Comparison of ENCODE assay signal across 1 cellular context in genomic region chr5:36876389-36876964, GRCh38.
TF ChIP-seq lines count a peak whose summit lies in the region.

TSS of gene NIPBL (plus strand) at chr5:36876769. CDS start at chr5:36953697, 76,928 bp downstream.

TF ChIP-seq in K562, 482 proteins besides CTCF, POLR2A, EP300 and RAD21 (continued from another document):
- TF ChIP-seq ETS1 (conservative IDR thresholded peaks at IDR 0.05; ENCODE audit: control insufficient read depth, low read depth, low read length): peak; percentile 80
- TF ChIP-seq HINFP (tag; conservative IDR thresholded peaks at IDR 0.05; ENCODE audit: low read depth): no peak
- no peak for TF ChIP-seq RBM15 (IDR thresholded peaks at IDR 0.05; ENCODE audit: insufficient read depth, low read length)
- TF ChIP-seq JUN (IDR thresholded peaks at IDR 0.05; ENCODE audit: borderline replicate concordance, low read depth, low read length): 0 out of 2 replicates have a peak, but pooled peaks have one; percentile 27
- TF ChIP-seq JUN (CRISPR knock-in tag; IDR thresholded peaks at IDR 0.05; ENCODE audit: borderline replicate concordance): 0 out of 2 replicates have a peak, but pooled peaks have one; percentile 14
- no peak for TF ChIP-seq TAF15 (IDR thresholded peaks at IDR 0.05; ENCODE audit: low read depth, low read length)
- TF ChIP-seq ZC3H4 (CRISPR knock-in tag; IDR thresholded peaks at IDR 0.05; ENCODE audit: borderline replicate concordance): 0 out of 2 replicates have a peak, but pooled peaks have one; percentile 13
- TF ChIP-seq TARDBP (IDR thresholded peaks at IDR 0.05): 0 out of 2 replicates have a peak, but pooled peaks have one; percentile 68
- TF ChIP-seq TEAD1 (CRISPR knock-in tag; IDR thresholded peaks at IDR 0.05): peak in 1 of 2 experiments; percentile 55; a peak in 1 of 4 replicates
- TF ChIP-seq NCOA1 (IDR thresholded peaks at IDR 0.05; ENCODE audit: low read depth): peak; percentile 80
- TF ChIP-seq ZNF639 (CRISPR knock-in tag; conservative IDR thresholded peaks at IDR 0.05 in 1 of 2, IDR thresholded peaks at IDR 0.05 in 1 of 2): peak in 1 of 2 experiments; percentile 94; a peak in 2 of 4 replicates
- peak in 1 of 2 experiments; percentile 93; a peak in 2 of 4 replicates for TF ChIP-seq KDM4B (IDR thresholded peaks at IDR 0.05; ENCODE audit: borderline replicate concordance in 2 of 2, low read depth in 1 of 2)
- TF ChIP-seq RBFOX2 (IDR thresholded peaks at IDR 0.05; ENCODE audit: low read depth, low read length): peak; percentile 94
- TF ChIP-seq MTA3 (IDR thresholded peaks at IDR 0.05; ENCODE audit: borderline replicate concordance): peak; percentile 56
- TF ChIP-seq ZNF764 (CRISPR knock-in tag; IDR thresholded peaks at IDR 0.05; ENCODE audit: low read depth): peak; percentile 74; the same call in 1 of the 2 replicates
- TF ChIP-seq BCLAF1 (IDR thresholded peaks at IDR 0.05; ENCODE audit: borderline replicate concordance in 1 of 2, control insufficient read depth in 1 of 2, low read depth in 2 of 2, low read length in 1 of 2): peak in 1 of 2 experiments; percentile 82; a peak in 1 of 4 replicates
- peak; percentile 98 for TF ChIP-seq PHF8 (IDR thresholded peaks at IDR 0.05; ENCODE audit: borderline replicate concordance, low read length)
- TF ChIP-seq ZNF57 (CRISPR knock-in tag; IDR thresholded peaks at IDR 0.05): 0 out of 2 replicates have a peak, but pooled peaks have one; percentile 43
- TF ChIP-seq BRD4 (IDR thresholded peaks at IDR 0.05): peak; percentile 32
- no peak for TF ChIP-seq ZNF134 (CRISPR knock-in tag; conservative IDR thresholded peaks at IDR 0.05)
- peak; percentile 49 for TF ChIP-seq ZBTB17 (CRISPR knock-in tag; IDR thresholded peaks at IDR 0.05)
- 0 out of 2 replicates have a peak, but pooled peaks have one; percentile 34 for TF ChIP-seq GMEB1 (CRISPR knock-in tag; IDR thresholded peaks at IDR 0.05)
- TF ChIP-seq PBX2 (CRISPR knock-in tag; IDR thresholded peaks at IDR 0.05; ENCODE audit: low read depth): no peak
- TF ChIP-seq PBX2 (tag; conservative IDR thresholded peaks at IDR 0.05; ENCODE audit: low read depth): no peak
- peak; percentile 72 for TF ChIP-seq CREB1 (IDR thresholded peaks at IDR 0.05)
- no peak for TF ChIP-seq CREB1 (CRISPR knock-in tag; IDR thresholded peaks at IDR 0.05)
- peak; percentile 70; the same call in 1 of the 2 replicates for TF ChIP-seq THAP12 (CRISPR knock-in tag; IDR thresholded peaks at IDR 0.05)
- TF ChIP-seq HDAC6 (IDR thresholded peaks at IDR 0.05; ENCODE audit: low read depth, low read length): no peak
- TF ChIP-seq GABPA (tag; conservative IDR thresholded peaks at IDR 0.05; ENCODE audit: low read depth): peak; percentile 98
- TF ChIP-seq NFXL1 (CRISPR knock-in tag; IDR thresholded peaks at IDR 0.05): no peak
- no peak for TF ChIP-seq ETS2 (tag; IDR thresholded peaks at IDR 0.05; ENCODE audit: borderline replicate concordance, poor library complexity, severe bottlenecking)
- no peak for TF ChIP-seq ZNF655 (CRISPR knock-in tag; IDR thresholded peaks at IDR 0.05)
- peak; percentile 90 for TF ChIP-seq FIP1L1 (IDR thresholded peaks at IDR 0.05; ENCODE audit: low read depth, low read length, poor library complexity, severe bottlenecking)
- peak; percentile 24; the same call in 1 of the 2 replicates for TF ChIP-seq RNF2 (IDR thresholded peaks at IDR 0.05)
- TF ChIP-seq RB1 (IDR thresholded peaks at IDR 0.05; ENCODE audit: low read depth): peak; percentile 96; the same call in 1 of the 2 replicates
- TF ChIP-seq CBX1 (IDR thresholded peaks at IDR 0.05; ENCODE audit: low read depth): peak; percentile 83
- TF ChIP-seq XRCC5 (IDR thresholded peaks at IDR 0.05; ENCODE audit: low read depth, low read length): peak; percentile 63; the same call in 1 of the 2 replicates
- peak; percentile 78 for TF ChIP-seq SMAD1 (IDR thresholded peaks at IDR 0.05; ENCODE audit: low read depth, low read length, partially characterized antibody)
- 0 out of 2 replicates have a peak, but pooled peaks have one; percentile 25 for TF ChIP-seq SAFB (IDR thresholded peaks at IDR 0.05; ENCODE audit: borderline replicate concordance, low read depth, low read length)
- TF ChIP-seq SPI1 (IDR thresholded peaks at IDR 0.05; ENCODE audit: borderline replicate concordance, low read depth, low read length): peak; percentile 62
- peak; percentile 86 for TF ChIP-seq GTF2F1 (IDR thresholded peaks at IDR 0.05; ENCODE audit: low read depth, low read length)
- no peak for TF ChIP-seq DDX20 (tag; IDR thresholded peaks at IDR 0.05; ENCODE audit: low read depth)
- TF ChIP-seq ETV5 (CRISPR knock-in tag; IDR thresholded peaks at IDR 0.05; ENCODE audit: low read depth): peak; percentile 59; the same call in 1 of the 2 replicates
- TF ChIP-seq GATAD2B (IDR thresholded peaks at IDR 0.05; ENCODE audit: borderline replicate concordance): peak; percentile 75; the same call in 1 of the 2 replicates
